In genomic region chr2:23599691-23600090, GRCh38 we compare ENCODE assay signal across 14 cellular contexts.
A peak's percentile ranks its signal among the peaks of the same experiment; 100 is the strongest.
DNase-seq lines count a peak whose midpoint lies in the region; ATAC-seq lines count a peak whose summit lies in the region.
"Had no signal": no experiment of that assay in that cellular context is flagged by ENCODE, and none has a peak within 500 bp of the region (broad histone marks: within the 10 kb centered on the region; RNA-seq: fewer than 3 reads in every experiment).

No MANE protein-coding gene starts in this region.

- peak overlapping the region; percentile 49 for H3K14ac ChIP-seq in neuronal stem cell (ENCODE audit: low read length)

- no peak overlapping the region for H3K4ac ChIP-seq in neuronal stem cell (ENCODE audit: low read length)

- ATAC-seq in HG02840 (IDR thresholded peaks at IDR 0.05; ENCODE audit: low FRiP score, unreplicated experiment) = no peak
- ATAC-seq: right lobe of liver had no signal

- H3K27ac ChIP-seq in neuronal stem cell (replicated peaks; ENCODE audit: low read length) = no peak overlapping the region
- H3K27ac ChIP-seq: esophagus squamous epithelium, right lobe of liver had no signal

- peak overlapping the region; percentile 88 for H3K18ac ChIP-seq in neuronal stem cell (ENCODE audit: low read length)

- H3K4me1 ChIP-seq in neuronal stem cell (ENCODE audit: control insufficient read depth in 2 of 2, insufficient read depth in 1 of 2, low read depth in 1 of 2, low read length in 2 of 2) = peaks cover 16 to 25% of the 10 kb centered on the region in 2 donors
- H3K4me1 ChIP-seq: right lobe of liver had no signal

- no peak overlapping the region for H2AK5ac ChIP-seq in neuronal stem cell (ENCODE audit: low read depth, low read length)

- no peaks in the 10 kb centered on the region for H3K79me1 ChIP-seq in neuronal stem cell (ENCODE audit: low read depth, low read length)

- H2BK5ac ChIP-seq in neuronal stem cell (ENCODE audit: low read length) = no peak overlapping the region

- H3K27me3 ChIP-seq in neuronal stem cell (ENCODE audit: control insufficient read depth in 3 of 3, insufficient read depth in 3 of 3, low read depth in 1 of 3, low read length in 3 of 3) = no peaks in the 10 kb centered on the region
- H3K27me3 ChIP-seq: esophagus squamous epithelium, right lobe of liver had no signal

- no CpG with 5 or more reads among the region's 11 CpGs for WGBS in neuronal stem cell (ENCODE audit: extremely low coverage in 2 of 2, insufficient read length in 2 of 2, insufficient replicate concordance in 1 of 2), 2 donors

- DNase-seq in DMS153 treated with DMSO at 0.1 percent for 48 hours (lab: John Stamatoyannopoulos, UW; ENCODE audit: unreplicated experiment) (peak; percentile 77), NCI-H146 (lab: John Stamatoyannopoulos, UW) (peak; percentile 90), NCI-H526 treated with DMSO at 0.1 percent for 48 hours (lab: John Stamatoyannopoulos, UW) (peak; percentile 61), neuronal stem cell (ENCODE audit: low spot score) (no peak), RKO (ENCODE audit: low spot score) (no peak)
- DNase-seq in stimulated activated CD4-positive, alpha-beta T cell treated with anti-CD3 and anti-CD28 coated beads, Interleukin-15, amount 100 ng/mL, for 24 hours = no peak
- DNase-seq in activated CD8-positive, alpha-beta memory T cell treated with anti-CD3 and anti-CD28 coated beads for 24 hours = no peak
- DNase-seq: activated CD4-positive, alpha-beta T cell treated with anti-CD3 and anti-CD28 coated beads for 4 hours; cerebellar nuclear complex; effector CD8-positive, alpha-beta T cell; esophagus squamous epithelium; immature natural killer cell had no signal

- no peak overlapping the region for H2BK120ac ChIP-seq in neuronal stem cell (ENCODE audit: low read depth, low read length)

- H2BK15ac ChIP-seq in neuronal stem cell (ENCODE audit: low read length) = no peak overlapping the region

- no peak overlapping the region for H4K8ac ChIP-seq in neuronal stem cell (ENCODE audit: low read depth, low read length)

- H2AFZ ChIP-seq in neuronal stem cell (ENCODE audit: low read length) = no peak overlapping the region

- H4K91ac ChIP-seq in neuronal stem cell (ENCODE audit: low read depth, low read length, poor library complexity) = no peak overlapping the region

- H3K4me2 ChIP-seq in neuronal stem cell (ENCODE audit: insufficient read depth, low read length, poor library complexity, severe bottlenecking) = no peak overlapping the region

- no peak overlapping the region for H3K9ac ChIP-seq in neuronal stem cell (ENCODE audit: low read depth, low read length, poor library complexity)

- peak overlapping the region; percentile 46 for H3K23ac ChIP-seq in neuronal stem cell (ENCODE audit: low read depth, low read length, poor library complexity)

- H3K9me3 ChIP-seq in neuronal stem cell (replicated peaks in 1 of 2; ENCODE audit: control insufficient read depth in 2 of 2, insufficient read depth in 1 of 2, low read depth in 1 of 2, low read length in 2 of 2) = no peaks in the 10 kb centered on the region
- H3K9me3 ChIP-seq: esophagus squamous epithelium, right lobe of liver had no signal

- H3K36me3 ChIP-seq in neuronal stem cell (replicated peaks in 1 of 2; ENCODE audit: control insufficient read depth in 2 of 2, insufficient read depth in 2 of 2, low read length in 2 of 2) = no peaks in the 10 kb centered on the region
- H3K36me3 ChIP-seq: esophagus squamous epithelium had no signal

- no peak overlapping the region for H3K4me3 ChIP-seq in neuronal stem cell (ENCODE audit: low read length in 2 of 2)
- H3K4me3 ChIP-seq: esophagus squamous epithelium, right lobe of liver had no signal

- no peak overlapping the region for H2BK12ac ChIP-seq in neuronal stem cell (ENCODE audit: low read length)

Comparison
In these comparisons a context has a peak if more than half of its experiments do, and no peak if none do; other contexts are left out.
1. DNase-seq: peak in DMS153 treated with DMSO at 0.1 percent for 48 hours (single experiment), NCI-H146 (single experiment) and NCI-H526 treated with DMSO at 0.1 percent for 48 hours (single experiment); none in neuronal stem cell (single experiment), stimulated activated CD4-positive, alpha-beta T cell treated with anti-CD3 and anti-CD28 coated beads, Interleukin-15, amount 100 ng/mL, for 24 hours (single experiment), RKO (single experiment) and activated CD8-positive, alpha-beta memory T cell treated with anti-CD3 and anti-CD28 coated beads for 24 hours (single experiment).